ENCODE assay signal across 8 cellular contexts in the genomic region with DNA sequence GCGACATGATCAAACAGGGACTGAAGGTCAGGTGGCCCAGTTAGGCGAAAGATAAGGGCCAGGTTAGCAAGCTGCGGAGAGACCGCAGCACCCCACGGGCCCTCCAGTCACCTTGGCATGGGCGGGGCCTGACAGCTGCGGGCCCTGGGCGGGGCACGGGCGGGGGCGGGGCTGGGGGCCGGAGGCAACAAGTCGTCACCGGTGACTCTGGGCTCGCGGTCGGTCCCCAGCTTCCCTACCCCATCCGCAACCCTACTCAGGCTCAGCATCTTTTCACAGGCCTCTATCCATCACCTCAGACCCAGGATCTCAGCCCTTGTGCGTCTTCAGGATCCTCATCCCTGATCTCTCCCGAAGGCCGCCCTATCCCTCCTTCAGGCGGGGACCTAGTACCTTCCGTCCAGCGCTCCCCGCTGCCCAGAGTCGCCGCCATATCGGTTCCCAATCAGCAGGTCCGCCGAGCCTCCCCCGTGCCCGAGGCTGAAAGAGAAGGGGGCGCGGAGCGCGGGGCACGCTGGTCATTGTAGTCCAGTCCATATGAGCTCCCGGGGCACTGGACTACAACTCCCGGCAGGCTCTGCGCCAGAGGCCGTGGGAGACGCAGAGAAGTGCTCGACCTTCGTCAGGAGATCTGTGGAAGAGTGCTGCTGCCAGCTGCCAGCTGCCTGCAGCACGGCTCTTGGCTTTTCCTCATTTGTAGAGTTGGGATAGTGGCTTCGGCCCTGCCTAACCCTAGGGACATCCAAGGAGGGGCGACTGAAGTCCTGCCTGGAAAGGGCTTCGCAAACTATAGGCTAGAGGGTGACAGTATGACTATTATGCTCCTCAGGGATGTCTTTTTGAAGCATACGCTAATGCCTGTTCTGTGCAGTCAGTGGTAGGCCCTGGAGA. TPM values are rescaled to one million over a fixed set of nuclear protein-coding genes. Genes with fewer than 3 reads are reported as not detected.
DNase-seq lines count a peak whose midpoint lies in the region; ATAC-seq and TF ChIP-seq lines count a peak whose summit lies in the region.

A gene (minus strand): TSS at position 513 of the 891 bp plus-strand sequence. CDS start 80 bp downstream, at position 433.

- H3K4me1 Mint-ChIP-seq in T-helper 1 cell treated with Interleukin-12 subunit alpha and Interleukin-12 subunit beta and Interleukin-4 antibody, amounts not matched to agents 30 μg/mL and 1 μg/mL, for 36 hours (ENCODE audit: low read depth) = peaks cover 61% of the 10 kb centered on the region
- peaks cover 14% of the 10 kb centered on the region for H3K4me1 Mint-ChIP-seq in progenitor cell of endocrine pancreas (ENCODE audit: low read depth)

- no peaks in the 10 kb centered on the region for H3K27me3 ChIP-seq in left ventricle myocardium inferior (ENCODE audit: low read depth)

- H3K9me3 Mint-ChIP-seq in T-helper 1 cell treated with Interleukin-12 subunit alpha and Interleukin-12 subunit beta and Interleukin-4 antibody, amounts not matched to agents 30 μg/mL and 1 μg/mL, for 36 hours = no peaks in the 10 kb centered on the region
- no peaks in the 10 kb centered on the region for H3K9me3 Mint-ChIP-seq in progenitor cell of endocrine pancreas (ENCODE audit: low read depth)

- H3K36me3 Mint-ChIP-seq in T-helper 1 cell treated with Interleukin-12 subunit alpha and Interleukin-12 subunit beta and Interleukin-4 antibody, amounts not matched to agents 30 μg/mL and 1 μg/mL, for 36 hours (ENCODE audit: low read depth) = peaks cover 12% of the 10 kb centered on the region
- peaks cover 2% of the 10 kb centered on the region for H3K36me3 Mint-ChIP-seq in progenitor cell of endocrine pancreas (ENCODE audit: insufficient read depth)

- H3K4me3 Mint-ChIP-seq in T-helper 1 cell treated with Interleukin-12 subunit alpha and Interleukin-12 subunit beta and Interleukin-4 antibody, amounts not matched to agents 30 μg/mL and 1 μg/mL, for 36 hours = peak within 1 kb of the TSS; percentile 97
- peak within 1 kb of the TSS; percentile 98 for H3K4me3 Mint-ChIP-seq in progenitor cell of endocrine pancreas (ENCODE audit: low read depth)

- H3K9me3 ChIP-seq in left ventricle myocardium inferior (replicated peaks) = no peaks in the 10 kb centered on the region

- peak; percentile 89 for ATAC-seq in HG02884 (IDR thresholded peaks at IDR 0.05; ENCODE audit: unreplicated experiment)

- H3K27ac ChIP-seq in left ventricle myocardium inferior (replicated peaks) = peak within 1 kb of the TSS; percentile 95
- peak within 1 kb of the TSS; percentile 91 for H3K27ac ChIP-seq in urinary bladder (ENCODE audit: low read depth)

- TF ChIP-seq CTCF in left ventricle myocardium inferior (IDR thresholded peaks at IDR 0.05; ENCODE audit: borderline replicate concordance) (no peak), progenitor cell of endocrine pancreas (IDR thresholded peaks at IDR 0.05; ENCODE audit: unreplicated experiment) (no peak)

- no peaks in the 10 kb centered on the region for H3K27me3 Mint-ChIP-seq in T-helper 1 cell treated with Interleukin-12 subunit alpha and Interleukin-12 subunit beta and Interleukin-4 antibody, amounts not matched to agents 30 μg/mL and 1 μg/mL, for 36 hours (ENCODE audit: low read depth)
- H3K27me3 Mint-ChIP-seq in progenitor cell of endocrine pancreas = peaks cover 14% of the 10 kb centered on the region

- peaks cover 17% of the 10 kb centered on the region for H3K4me1 ChIP-seq in left ventricle myocardium inferior
- H3K4me1 ChIP-seq in urinary bladder (ENCODE audit: insufficient read depth) = peaks cover under 1% of the 10 kb centered on the region

- intact Hi-C loops in left ventricle myocardium inferior (cut with micrococcal nuclease) = no loop called here

- H3K27ac Mint-ChIP-seq in T-helper 1 cell treated with Interleukin-12 subunit alpha and Interleukin-12 subunit beta and Interleukin-4 antibody, amounts not matched to agents 30 μg/mL and 1 μg/mL, for 36 hours = peak within 1 kb of the TSS; percentile 100
- H3K27ac Mint-ChIP-seq in progenitor cell of endocrine pancreas = peak within 1 kb of the TSS; percentile 99

- H3K36me3 ChIP-seq in left ventricle myocardium inferior (peaks cover 32% of the 10 kb centered on the region), urinary bladder (ENCODE audit: insufficient read depth) (no peaks in the 10 kb centered on the region)

- WGBS in urinary bladder = 3% methylated on average over 49 of the region's 49 CpGs

- TF ChIP-seq POLR2A in GM15510 (IDR thresholded peaks at IDR 0.05; ENCODE audit: borderline replicate concordance, extremely low read depth, insufficient read length) = peak; percentile 55

- DNase-seq in NCI-H187 (lab: John Stamatoyannopoulos, UW) (peak; percentile 88 to 90), amygdala (lab: John Stamatoyannopoulos, UW) (peak; percentile 67 to 98 (median 90)), left ventricle myocardium inferior (peak; percentile 96), progenitor cell of endocrine pancreas (ENCODE audit: low spot score, unreplicated experiment) (peak; percentile 89)

- H3K4me3 ChIP-seq in left ventricle myocardium inferior (peak within 1 kb of the TSS; percentile 81), urinary bladder (ENCODE audit: low read depth, low read length) (peak within 1 kb of the TSS; percentile 74)

RNA-seq across cellular contexts. Expression of the gene that starts here (rescaled TPM):
- total RNA-seq in left ventricle myocardium inferior (14.3 TPM), progenitor cell of endocrine pancreas (23.1 and 23.3 TPM in 2 replicates), urinary bladder (16.2 TPM)
- polyA plus RNA-seq in urinary bladder = 8.6 TPM

Comparison
In these comparisons a context has a peak if more than half of its experiments do, and no peak if none do; other contexts are left out.
1. Peak in every context shown above with its lines: DNase-seq, ATAC-seq, H3K4me3 ChIP-seq and H3K27ac ChIP-seq.